In the genomic region with DNA sequence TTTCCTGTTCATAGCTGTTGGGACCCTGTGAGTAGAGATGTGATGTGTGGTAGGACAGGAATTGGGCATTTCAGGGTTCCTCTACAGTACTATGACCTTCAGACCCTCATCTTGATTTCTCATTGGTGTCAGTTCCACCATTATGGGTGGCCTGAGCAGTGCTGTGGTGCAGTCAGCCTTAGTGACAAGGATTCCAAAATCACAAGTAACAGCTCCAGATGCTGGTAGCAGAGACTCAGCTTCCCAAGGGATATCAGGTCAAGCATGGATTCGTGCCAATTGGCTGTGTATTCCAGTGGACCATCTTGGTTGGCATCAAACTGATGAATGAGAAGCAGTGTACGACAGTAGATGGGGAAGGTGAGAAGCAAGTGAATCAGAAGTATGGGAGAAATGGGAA, we compare ENCODE assay signal across 27 cellular contexts.
"Had no signal": no experiment of that assay in that cellular context is flagged by ENCODE, and none has a peak within 500 bp of the region (broad histone marks: within the 10 kb centered on the region; RNA-seq: fewer than 3 reads in every experiment).

No MANE protein-coding gene starts in this region.

- ATAC-seq: activated naive CD4-positive, alpha-beta T cell treated with anti-CD3 and anti-CD28 coated beads, Interleukin-2, amount 50 U/mL, for 72 hours; heart left ventricle; left colon; naive thymus-derived CD4-positive, alpha-beta T cell; SK-N-SH treated with all-trans-retinoic acid at 6 μM for 48 hours; stimulated activated naive B cell treated with anti-CD40 and anti-IgM and Interleukin-4, amounts not matched to agents 10 μg/mL and 1 μg/mL and 100 μg/mL, for 72 hours had no signal

- DNase-seq: activated CD4-positive, alpha-beta T cell treated with anti-CD3 and anti-CD28 coated beads for 4 hours; activated CD4-positive, alpha-beta T cell treated with anti-CD3 and anti-CD28 coated beads, Interleukin-2, amount 50 U/mL, for 48 hours; activated CD4-positive, CD25-positive, alpha-beta regulatory T cell; activated CD8-positive, alpha-beta memory T cell treated with anti-CD3 and anti-CD28 coated beads, Interleukin-2, amount 50 U/mL, for 48 hours; activated naive CD4-positive, alpha-beta T cell; activated T-cell treated with anti-CD3 and anti-CD28 coated beads, Interleukin-2, amount 50 U/mL, for 48 hours; caudate nucleus; cortex of kidney; heart left ventricle; hypothalamus; immature natural killer cell; kidney; left colon; mammary epithelial cell; midbrain; naive thymus-derived CD4-positive, alpha-beta T cell; occipital lobe; stimulated activated CD4-positive, alpha-beta T cell treated with anti-CD3 and anti-CD28 coated beads, Interleukin-15, amount 100 ng/mL, for 24 hours; stimulated activated CD4-positive, alpha-beta T cell treated with anti-CD3 and anti-CD28 coated beads, Interleukin-2, amount 100 ng/mL, for 24 hours; stimulated activated naive B cell treated with anti-CD40 and anti-IgM and Interleukin-4, amounts not matched to agents 10 μg/mL and 1 μg/mL and 100 μg/mL, for 72 hours; stomach; tibial artery had no signal

- H3K9ac ChIP-seq: parathyroid adenoma had no signal

- H3K9me3 ChIP-seq: heart left ventricle, right atrium auricular region, stomach, suprapubic skin, tibial artery had no signal

- H3K27me3 ChIP-seq: heart left ventricle, right atrium auricular region, stomach, suprapubic skin, tibial artery had no signal

- H2AFZ ChIP-seq: parathyroid adenoma had no signal

- H3K9me3 Mint-ChIP-seq: immature natural killer cell had no signal

- H3K79me2 ChIP-seq: parathyroid adenoma had no signal

- H3K27me3 Mint-ChIP-seq: naive thymus-derived CD4-positive, alpha-beta T cell; stimulated activated naive B cell treated with anti-CD40 and anti-IgM and Interleukin-4, amounts not matched to agents 10 μg/mL and 1 μg/mL and 100 μg/mL, for 72 hours had no signal

- H3K4me3 ChIP-seq: heart left ventricle, right atrium auricular region, stomach, suprapubic skin, tibial artery had no signal

- H3K27ac Mint-ChIP-seq: stimulated activated naive B cell treated with anti-CD40 and anti-IgM and Interleukin-4, amounts not matched to agents 10 μg/mL and 1 μg/mL and 100 μg/mL, for 72 hours had no signal

- H3K27ac ChIP-seq: parathyroid adenoma, right atrium auricular region, stomach, suprapubic skin, tibial artery had no signal

- H3K4me1 ChIP-seq: parathyroid adenoma had no signal

- H3K4me3 Mint-ChIP-seq: immature natural killer cell; naive thymus-derived CD4-positive, alpha-beta T cell; stimulated activated naive B cell treated with anti-CD40 and anti-IgM and Interleukin-4, amounts not matched to agents 10 μg/mL and 1 μg/mL and 100 μg/mL, for 72 hours had no signal
